ENCODE assay signal across 21 cellular contexts in the genomic region with DNA sequence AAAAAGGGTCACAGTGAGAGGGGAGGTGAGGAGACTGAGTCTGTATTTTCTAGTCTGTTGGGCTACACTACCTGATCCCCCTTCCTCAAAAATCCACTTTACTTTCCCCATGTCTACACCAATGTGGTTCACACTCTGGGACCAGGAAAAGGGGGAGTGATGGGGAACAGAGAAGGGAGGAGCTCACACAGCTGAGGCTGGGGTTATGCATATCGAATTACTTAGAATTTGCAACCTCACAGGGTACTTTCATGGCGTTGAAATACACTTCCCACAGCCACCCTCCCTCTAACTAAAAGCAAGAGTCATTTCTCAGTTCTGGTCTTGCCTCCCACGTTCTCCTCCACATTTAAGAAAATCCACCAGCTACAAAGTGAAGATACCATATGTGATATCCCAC. TPM values are rescaled to one million over a fixed set of nuclear protein-coding genes. Genes with fewer than 3 reads are reported as not detected.
A peak's percentile ranks its signal among the peaks of the same experiment; 100 is the strongest.
DNase-seq lines count a peak whose midpoint lies in the region; ATAC-seq, FAIRE-seq and TF ChIP-seq lines count a peak whose summit lies in the region.
"Had no signal": no experiment of that assay in that cellular context is flagged by ENCODE, and none has a peak within 500 bp of the region (broad histone marks: within the 10 kb centered on the region; RNA-seq: fewer than 3 reads in every experiment).

No MANE protein-coding gene starts in this region.

- H3K79me2 ChIP-seq in H1 (ENCODE audit: control insufficient read depth in 1 of 2, insufficient read depth in 2 of 2, low read length in 2 of 2): no peaks in the 10 kb centered on the region

- H3K18ac ChIP-seq in H1 (ENCODE audit: extremely low read depth, low read length): no peak overlapping the region

- FAIRE-seq in H1 (lab: Jason Lieb, UNC): no peak
- FAIRE-seq: A204.1, colon, GM12878 had no signal

- no peak overlapping the region for H3K27ac Mint-ChIP-seq in stimulated activated naive CD8-positive, alpha-beta T cell treated with anti-CD3 and anti-CD28 coated beads, Interleukin-15, amount 100 ng/mL, for 72 hours
- H3K27ac Mint-ChIP-seq: activated B cell treated with CpG ODN at 0.5 μM for 24 hours, endodermal cell, type B pancreatic cell had no signal

- no peak overlapping the region for H2BK5ac ChIP-seq in H1 (ENCODE audit: low read depth, low read length)

- no peak overlapping the region for H2AK5ac ChIP-seq in H1 (ENCODE audit: low read depth, low read length)

- H3K56ac ChIP-seq in H1 (replicated peaks; ENCODE audit: insufficient read length, low read depth, low read length): no peak overlapping the region

- H4K91ac ChIP-seq in H1 (replicated peaks; ENCODE audit: insufficient read length, low read length): no peak overlapping the region

- no peak overlapping the region for H4K5ac ChIP-seq in H1 (ENCODE audit: insufficient read length, low read depth, low read length)

- peaks cover 5 to 13% of the 10 kb centered on the region in 2 donors for H3K9me3 Mint-ChIP-seq in stimulated activated naive CD8-positive, alpha-beta T cell treated with anti-CD3 and anti-CD28 coated beads, Interleukin-15, amount 100 ng/mL, for 72 hours

- CTCF ChIA-PET in H1 (lab: Charles Lee; ENCODE audit: partially characterized antibody): interaction anchor here (0.6 to 2.7 kb wide), 9 partner anchors 10 to 238 kb away, joined by 3 to 9 read pairs (median 4); no protein-coding TSS in a partner anchor

- peaks cover 3% of the 10 kb centered on the region in 2 experiments; a peak in 2 of 4 replicates for H3K9me3 ChIP-seq in H1 (ENCODE audit: insufficient read depth in 2 of 2, low read depth in 1 of 2, low read length in 1 of 2)
- H3K9me3 ChIP-seq in Peyer's patch: no peaks in the 10 kb centered on the region

- H3K27me3 Mint-ChIP-seq in stimulated activated naive CD8-positive, alpha-beta T cell treated with anti-CD3 and anti-CD28 coated beads, Interleukin-15, amount 100 ng/mL, for 72 hours: peaks cover 45% of the 10 kb centered on the region

- peaks cover 24% of the 10 kb centered on the region for H3K4me1 Mint-ChIP-seq in stimulated activated naive CD8-positive, alpha-beta T cell treated with anti-CD3 and anti-CD28 coated beads, Interleukin-15, amount 100 ng/mL, for 72 hours
- H3K4me1 Mint-ChIP-seq: activated B cell treated with CpG ODN at 0.5 μM for 24 hours, endodermal cell had no signal

- H3K9ac ChIP-seq in H1 (replicated peaks in 1 of 4; ENCODE audit: extremely low read depth in 1 of 4, low read depth in 3 of 4, low read length in 3 of 4): no peak overlapping the region

- no peaks in the 10 kb centered on the region for H3K23me2 ChIP-seq in H1 (ENCODE audit: low read depth, low read length)

- no peaks in the 10 kb centered on the region for H3K27me3 ChIP-seq in H1 (replicated peaks in 1 of 4; ENCODE audit: control insufficient read depth in 3 of 4, extremely low read depth in 1 of 4, insufficient read depth in 3 of 4, low read length in 3 of 4)
- no peaks in the 10 kb centered on the region for H3K27me3 ChIP-seq in Peyer's patch

- no peaks in the 10 kb centered on the region for H4K20me1 ChIP-seq in H1 (replicated peaks in 1 of 2; ENCODE audit: control insufficient read depth in 1 of 2, insufficient read depth in 2 of 2, low read length in 2 of 2)

- no peak for TF ChIP-seq POLR2A in H1 (IDR thresholded peaks at IDR 0.05; ENCODE audit: control extremely low read depth in 1 of 2, low read depth in 2 of 2, low read length in 2 of 2)
- TF ChIP-seq POLR2A in Peyer's patch (IDR thresholded peaks at IDR 0.05): no peak

- TF ChIP-seq EP300 in H1 (IDR thresholded peaks at IDR 0.05; ENCODE audit: borderline replicate concordance in 1 of 2, low read depth in 2 of 2, low read length in 2 of 2): no peak

- H2BK15ac ChIP-seq in H1 (ENCODE audit: low read length): no peak overlapping the region

- H2AFZ ChIP-seq in H1 (ENCODE audit: low read length): peak overlapping the region; percentile 57; the same call in 1 of the 2 replicates

- TF ChIP-seq RAD21 in H1 (IDR thresholded peaks at IDR 0.05 in 1 of 2, conservative IDR thresholded peaks at IDR 0.05 in 1 of 2; ENCODE audit: low read depth in 2 of 2, low read length in 2 of 2): no peak

- peaks cover 0 to 5% (median 4%) of the 10 kb centered on the region in 4 experiments for H3K4me1 ChIP-seq in H1 (replicated peaks in 1 of 4; ENCODE audit: control insufficient read depth in 3 of 4, insufficient read depth in 4 of 4, low read length in 3 of 4)
- H3K4me1 ChIP-seq in Peyer's patch: no peaks in the 10 kb centered on the region
- H3K4me1 ChIP-seq: spleen had no signal

- H3K4me2 ChIP-seq in H1 (ENCODE audit: insufficient read depth in 1 of 2, low read depth in 2 of 2, low read length in 2 of 2): peak overlapping the region; percentile 4 to 17; a peak in 1 of 4 replicates

- no peak overlapping the region for H3K4ac ChIP-seq in H1 (replicated peaks; ENCODE audit: insufficient read length, low read depth, low read length)

- 57% methylated on average over 3 of the region's 3 CpGs; no CpG with 5 or more reads in 1 of the 2 experiments for WGBS in H1 (ENCODE audit: extremely low coverage in 1 of 2, insufficient coverage in 1 of 2, insufficient read length in 1 of 2, insufficient replicate concordance in 2 of 2, low coverage in 1 of 2, low lambda C conversion rate in 2 of 2, missing lambda C conversion rate in 1 of 2), 2 experiments

- no peak overlapping the region for H3K14ac ChIP-seq in H1 (ENCODE audit: insufficient read length)

- peak; percentile 41 for DNase-seq in NCI-H510A treated with DMSO at 0.1 percent for 48 hours (lab: John Stamatoyannopoulos, UW)
- DNase-seq in NCI-H510A (lab: John Stamatoyannopoulos, UW): no peak
- peak; percentile 31 for DNase-seq in stimulated activated CD4-positive, alpha-beta T cell treated with anti-CD3 and anti-CD28 coated beads, Interleukin-15, amount 100 ng/mL, for 24 hours
- DNase-seq in stimulated activated CD4-positive, alpha-beta T cell treated with anti-CD3 and anti-CD28 coated beads, Interleukin-1b, Interleukin-23, amount 100 ng/mL, for 48 hours: no peak
- no peak for DNase-seq in H1 (ENCODE audit: low read depth in 1 of 2, low spot score in 2 of 2)
- no peak for DNase-seq in stimulated activated naive CD8-positive, alpha-beta T cell treated with anti-CD3 and anti-CD28 coated beads, Interleukin-15, amount 100 ng/mL, for 72 hours
- no peak for DNase-seq in NCI-H1436 (lab: John Stamatoyannopoulos, UW)
- no peak for DNase-seq in Peyer's patch
- DNase-seq: activated B cell treated with CpG ODN at 0.5 μM for 24 hours, brain microvascular endothelial cell, endodermal cell, mammary epithelial cell, NCI-H446 treated with DMSO at 0.1 percent for 48 hours, occipital lobe, retina, spleen, T1000 had no signal

- POLR2A ChIA-PET in H1 (lab: Charles Lee; ENCODE audit: partially characterized antibody): no interaction called here

- H2BK20ac ChIP-seq in H1 (ENCODE audit: low read length): no peak overlapping the region

- H3K4me3 ChIP-seq in H1 (ENCODE audit: extremely low read depth in 1 of 4, insufficient read depth in 2 of 4, low read depth in 3 of 4, low read length in 4 of 4) (no peak overlapping the region), Peyer's patch (no peak overlapping the region)
- H3K4me3 ChIP-seq: GM12878, spleen had no signal

- H3K27ac ChIP-seq in H1 (ENCODE audit: low read depth, low read length) (no peak overlapping the region), Peyer's patch (no peak overlapping the region)
- H3K27ac ChIP-seq: brain microvascular endothelial cell, spleen had no signal

- H3K36me3 ChIP-seq in H1 (ENCODE audit: control insufficient read depth in 2 of 4, insufficient read depth in 4 of 4, low read length in 3 of 4) (no peaks in the 10 kb centered on the region), Peyer's patch (no peaks in the 10 kb centered on the region)
- H3K36me3 ChIP-seq: brain microvascular endothelial cell, spleen had no signal

- no peak overlapping the region for H3K4me3 Mint-ChIP-seq in stimulated activated naive CD8-positive, alpha-beta T cell treated with anti-CD3 and anti-CD28 coated beads, Interleukin-15, amount 100 ng/mL, for 72 hours
- H3K4me3 Mint-ChIP-seq: activated B cell treated with CpG ODN at 0.5 μM for 24 hours, endodermal cell, type B pancreatic cell had no signal

- no peaks in the 10 kb centered on the region for H3K79me1 ChIP-seq in H1 (ENCODE audit: low read depth, low read length)

- ATAC-seq in stimulated activated naive CD8-positive, alpha-beta T cell treated with anti-CD3 and anti-CD28 coated beads, Interleukin-15, amount 100 ng/mL, for 72 hours: peak; percentile 74
- ATAC-seq: GM12878 had no signal

- no peak overlapping the region for H2BK12ac ChIP-seq in H1 (ENCODE audit: low read depth, low read length)

- TF ChIP-seq CTCF in H1 (IDR thresholded peaks at IDR 0.05; ENCODE audit: control extremely low read depth in 1 of 3, insufficient read depth in 1 of 3, low read depth in 1 of 3, low read length in 3 of 3): no peak
- no peak for TF ChIP-seq CTCF in Peyer's patch (IDR thresholded peaks at IDR 0.05)

- no peak overlapping the region for H2BK120ac ChIP-seq in H1 (replicated peaks; ENCODE audit: low read depth, low read length)

- no peak overlapping the region for H4K8ac ChIP-seq in H1 (ENCODE audit: extremely low read depth, insufficient read depth, low read length)

- H3K23ac ChIP-seq in H1 (ENCODE audit: insufficient read length): no peak overlapping the region

TF ChIP-seq in H1, 55 proteins besides CTCF, POLR2A, EP300 and RAD21 (continues in another document):
- no peak for TF ChIP-seq HDAC2 (IDR thresholded peaks at IDR 0.05; ENCODE audit: borderline replicate concordance in 1 of 2, low read depth in 2 of 2, low read length in 2 of 2)
- TF ChIP-seq RXRA (IDR thresholded peaks at IDR 0.05; ENCODE audit: insufficient read depth, low read depth, low read length): no peak

RNA-seq across cellular contexts. Expression of gene MAPT, which starts 14.1 kb away (rescaled TPM):
- 1.7 and 2.4 TPM in 2 replicates for total RNA-seq in H1 (2021; fragmentation: NEBNext Ultra II Directional; extraction: Animal tissue kit (Norgen Biotek cat#: 25700))
- polyA plus RNA-seq in H1 (2011; rRNA removed): 0.54 and 1.0 TPM in 2 replicates
- 0.57 TPM for polyA plus RNA-seq in H1 (2011; cell fraction: cytosol; rRNA removed)
- 1.1 TPM for polyA plus RNA-seq in H1 (2011; cell fraction: nucleus; rRNA removed)
- 0.88 to 1.4 TPM (median 1.3 TPM) in 4 replicates for polyA plus RNA-seq in H1 (2012, experiment 1 of 2)
- polyA plus RNA-seq in H1 (2012, experiment 2 of 2): 0.83 TPM
- 0.93 TPM for polyA plus RNA-seq in H1 (2013, experiment 1 of 2)
- polyA plus RNA-seq in H1 (2013, experiment 2 of 2): 0.99 TPM
- polyA minus RNA-seq in H1 (2011; rRNA and poly(A)+ RNA removed): 0.29 and 0.38 TPM in 2 replicates
- polyA minus RNA-seq in H1 (2011; cell fraction: cytosol; rRNA and poly(A)+ RNA removed): 0.22 TPM
- polyA minus RNA-seq in H1 (2011; cell fraction: nucleus; rRNA and poly(A)+ RNA removed): 0.60 TPM
- total RNA-seq in Peyer's patch: 1 to 10 TPM in 1 of 4 donors, under 1 TPM in 2, not detected in 1; 0.35 to 1.6 (median 0.94) TPM

Comparison
In these comparisons a context has a peak if more than half of its experiments do, and no peak if none do; other contexts are left out.
1. DNase-seq: peak in NCI-H510A treated with DMSO at 0.1 percent for 48 hours (single experiment) and stimulated activated CD4-positive, alpha-beta T cell treated with anti-CD3 and anti-CD28 coated beads, Interleukin-15, amount 100 ng/mL, for 24 hours (single experiment); none in NCI-H510A (single experiment), stimulated activated CD4-positive, alpha-beta T cell treated with anti-CD3 and anti-CD28 coated beads, Interleukin-1b, Interleukin-23, amount 100 ng/mL, for 48 hours (single experiment), H1 (0 of 2), stimulated activated naive CD8-positive, alpha-beta T cell treated with anti-CD3 and anti-CD28 coated beads, Interleukin-15, amount 100 ng/mL, for 72 hours (0 of 2), NCI-H1436 (single experiment) and Peyer's patch (0 of 3).